1 cellular context compared by ENCODE assay signal in the genomic region with DNA sequence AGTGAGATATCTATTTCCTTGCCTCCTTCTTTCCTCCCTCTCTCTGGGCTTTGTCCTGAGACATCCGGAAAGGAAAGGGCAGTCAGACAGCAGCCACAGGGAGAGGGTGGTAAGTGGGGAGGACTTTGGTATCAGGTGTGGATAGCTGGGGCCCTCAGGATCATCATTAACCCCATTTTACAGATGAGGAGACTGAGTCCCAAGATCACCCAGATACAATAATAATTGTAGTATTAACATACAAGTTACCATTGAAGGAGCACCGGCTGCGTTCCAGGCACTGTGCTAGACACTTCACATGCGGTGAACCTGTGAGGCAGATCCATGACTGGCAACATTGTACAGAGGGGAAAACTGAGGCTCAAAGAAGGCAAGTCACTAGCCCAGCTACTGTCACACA.
TF ChIP-seq lines count a peak whose summit lies in the region.

No MANE protein-coding gene starts in this region.

TF ChIP-seq in IMR-90, 13 proteins besides CTCF, POLR2A, EP300 and RAD21 (continued from another document):
- TF ChIP-seq FOS (IDR thresholded peaks at IDR 0.05; ENCODE audit: low read depth, low read length) (no peak), RFX5 (IDR thresholded peaks at IDR 0.05; ENCODE audit: low read depth, low read length) (no peak)
